ENCODE assay signal across 8 cellular contexts in the genomic region with DNA sequence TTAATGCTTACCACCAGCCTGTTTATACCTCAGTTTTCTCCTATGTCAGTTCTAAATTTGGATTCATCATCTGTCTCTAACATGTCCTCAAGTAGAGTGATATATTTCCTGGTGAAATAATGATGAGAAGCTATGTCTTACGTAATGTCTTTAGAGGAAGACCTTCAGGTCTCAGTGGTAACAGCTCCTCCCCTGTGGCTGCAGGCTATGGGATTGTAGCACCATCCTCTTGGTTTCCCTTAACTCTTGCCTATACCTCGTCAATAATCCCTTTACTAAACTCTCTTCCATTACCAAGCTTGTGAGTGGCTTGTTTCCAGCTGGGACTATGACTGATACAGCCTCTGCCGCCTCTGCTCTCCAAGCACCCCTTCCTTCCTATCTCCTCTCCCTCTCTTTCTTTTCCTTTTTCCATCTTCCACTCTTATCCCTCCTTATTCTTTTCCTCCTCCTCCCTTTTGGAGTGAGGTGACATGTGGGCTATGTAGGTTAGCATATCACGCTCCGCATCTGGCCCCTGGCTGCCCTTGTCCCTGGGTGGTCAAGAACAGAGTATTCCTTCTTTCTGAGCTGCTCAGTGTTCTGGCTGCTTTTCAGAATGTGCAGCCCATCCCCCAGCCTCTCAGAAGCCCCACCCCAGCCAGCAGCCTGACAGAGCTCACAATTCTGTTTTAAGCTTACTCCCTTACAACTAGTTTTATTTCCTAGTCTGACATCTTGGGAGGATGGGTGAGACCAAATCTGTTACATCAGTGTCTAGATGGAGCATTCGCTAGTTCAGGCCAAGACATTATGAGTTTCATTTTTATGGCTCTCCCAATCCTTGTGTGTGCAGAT.
DNase-seq lines count a peak whose midpoint lies in the region; ATAC-seq and TF ChIP-seq lines count a peak whose summit lies in the region.

No MANE protein-coding gene starts in this region.

- no peak for TF ChIP-seq POLR2A in ovary (IDR thresholded peaks at IDR 0.05)

- H3K27me3 ChIP-seq in ovary: no peaks in the 10 kb centered on the region

- 8 to 20% (median 12%) methylated on average over 6 of the region's 6 CpGs for WGBS in ovary, 3 donors

- no peaks in the 10 kb centered on the region for H3K9me3 ChIP-seq in ovary

- no peaks in the 10 kb centered on the region for H3K36me3 ChIP-seq in ovary

- no peak overlapping the region for H3K4me3 ChIP-seq in fibroblast of the aortic adventitia (ENCODE audit: low read depth, low read length)
- no peak overlapping the region for H3K4me3 ChIP-seq in ovary

- peak overlapping the region; percentile 49 to 80 for H3K27ac ChIP-seq in ovary

- peaks cover 15% of the 10 kb centered on the region for H3K4me1 ChIP-seq in ovary (ENCODE audit: insufficient read depth)

- TF ChIP-seq CTCF in fibroblast of the aortic adventitia (IDR thresholded peaks at IDR 0.05; ENCODE audit: insufficient read depth, low read length) (no peak), ovary (IDR thresholded peaks at IDR 0.05) (no peak)

- ATAC-seq in HG03175 (IDR thresholded peaks at IDR 0.05; ENCODE audit: unreplicated experiment) (no peak), HG02870 (IDR thresholded peaks at IDR 0.05; ENCODE audit: unreplicated experiment) (no peak), GM21619 (IDR thresholded peaks at IDR 0.05; ENCODE audit: unreplicated experiment) (no peak)
- ATAC-seq in stimulated activated naive CD8-positive, alpha-beta T cell treated with anti-CD3 and anti-CD28 coated beads, Interleukin-15, Interleukin-2, amounts not matched to agents 100 U/mL and 50 U/mL, for 24 hours: no peak

- intact Hi-C loops in ovary (cut with DNase I): no loop called here

- DNase-seq in DMS153 treated with DMSO at 0.1 percent for 48 hours (lab: John Stamatoyannopoulos, UW; ENCODE audit: unreplicated experiment) (peak; percentile 54), NCI-H82 treated with DMSO at 0.1 percent for 48 hours (lab: John Stamatoyannopoulos, UW; ENCODE audit: unreplicated experiment) (peak; percentile 35), fibroblast of the aortic adventitia (ENCODE audit: low read depth) (peak; percentile 73), ovary (peak; percentile 67 to 82 (median 74))
- no peak for DNase-seq in stimulated activated naive CD8-positive, alpha-beta T cell treated with anti-CD3 and anti-CD28 coated beads, Interleukin-15, Interleukin-2, amounts not matched to agents 100 U/mL and 50 U/mL, for 24 hours

- TF ChIP-seq EP300 in ovary (IDR thresholded peaks at IDR 0.05): no peak
